ENCODE assay signal across 9 cellular contexts in genomic region chr7:25117226-25118047, GRCh38. TPM values are rescaled to one million over a fixed set of nuclear protein-coding genes. Genes with fewer than 3 reads are reported as not detected.
DNase-seq lines count a peak whose midpoint lies in the region; ATAC-seq and FAIRE-seq lines count a peak whose summit lies in the region.
"Had no signal": no experiment of that assay in that cellular context is flagged by ENCODE, and none has a peak within 500 bp of the region (broad histone marks: within the 10 kb centered on the region; RNA-seq: fewer than 3 reads in every experiment).

No MANE protein-coding gene starts in this region.

- no peak for FAIRE-seq in urothelium cell line (lab: Jason Lieb, UNC)

- DNase-seq in left lobe of liver (ENCODE audit: low spot score) (no peak), D341Med (ENCODE audit: low spot score) (no peak), LoVo (ENCODE audit: low spot score) (no peak), urothelium cell line (ENCODE audit: low spot score) (no peak), NCI-H774 (lab: John Stamatoyannopoulos, UW) (no peak)
- DNase-seq: anterior cingulate cortex had no signal

- peak; percentile 73 for ATAC-seq in GM18499 (IDR thresholded peaks at IDR 0.05; ENCODE audit: insufficient read depth, unreplicated experiment)
- ATAC-seq in GM21447 (IDR thresholded peaks at IDR 0.05; ENCODE audit: unreplicated experiment) = peak; percentile 87
- peak; percentile 78 for ATAC-seq in HG03558 (IDR thresholded peaks at IDR 0.05; ENCODE audit: extremely low read depth, unreplicated experiment)
- ATAC-seq in left lobe of liver = peak; percentile 63

RNA-seq across cellular contexts. Expression of gene CYCS, which starts 7.6 kb away (rescaled TPM):
- total RNA-seq in left lobe of liver = 46.6 TPM
